ENCODE assay signal across 2 cellular contexts in the genomic region with DNA sequence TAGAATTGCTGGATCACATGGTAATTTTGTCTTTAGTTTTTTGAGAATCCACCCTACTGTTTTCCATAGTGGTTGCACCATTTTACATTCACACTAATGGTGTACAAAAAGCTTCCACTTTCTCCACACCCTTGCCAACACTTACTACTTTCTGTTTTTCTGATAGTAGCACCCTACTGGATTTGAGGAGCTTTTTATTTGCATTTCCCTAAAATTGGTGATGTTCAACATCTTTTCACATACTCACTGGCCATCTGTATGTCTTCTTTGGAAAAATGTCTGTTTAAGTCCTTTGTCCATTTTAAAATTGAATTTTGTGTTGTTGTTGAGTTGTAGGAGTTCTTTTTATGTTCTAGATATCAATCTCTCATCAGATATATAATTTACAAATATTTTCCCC.
TF ChIP-seq lines count a peak whose summit lies in the region.

No MANE protein-coding gene starts in this region.

TF ChIP-seq in A549, 52 proteins besides CTCF, POLR2A, EP300 and RAD21:
- TF ChIP-seq NR3C1 (IDR thresholded peaks at IDR 0.05): no peak
- TF ChIP-seq ZFP36 (IDR thresholded peaks at IDR 0.05; ENCODE audit: borderline replicate concordance, partially characterized antibody): peak; percentile 61
- no peak for TF ChIP-seq FOSB (CRISPR knock-in tag; IDR thresholded peaks at IDR 0.05)
- TF ChIP-seq, protein P1, sequence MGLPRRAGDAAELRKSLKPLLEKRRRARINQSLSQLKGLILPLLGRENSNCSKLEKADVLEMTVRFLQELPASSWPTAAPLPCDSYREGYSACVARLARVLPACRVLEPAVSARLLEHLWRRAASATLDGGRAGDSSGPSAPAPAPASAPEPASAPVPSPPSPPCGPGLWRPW (IDR thresholded peaks at IDR 0.05): no peak
- TF ChIP-seq ZC3H11A (IDR thresholded peaks at IDR 0.05): no peak
- TF ChIP-seq MAZ (IDR thresholded peaks at IDR 0.05; ENCODE audit: borderline replicate concordance, low read depth, low read length): no peak

TF ChIP-seq in K562, 482 proteins besides CTCF, POLR2A, EP300 and RAD21:
- TF ChIP-seq POLR2AphosphoS5 (IDR thresholded peaks at IDR 0.05; ENCODE audit: control insufficient read depth, insufficient read depth, low read depth, low read length): no peak
- TF ChIP-seq LARP7 (IDR thresholded peaks at IDR 0.05): no peak
- TF ChIP-seq RBM25 (IDR thresholded peaks at IDR 0.05; ENCODE audit: low read depth, low read length, severe bottlenecking): peak; percentile 48
- TF ChIP-seq CBX3 (IDR thresholded peaks at IDR 0.05; ENCODE audit: borderline replicate concordance in 1 of 2, low read length in 2 of 2): no peak
